10 cellular contexts compared by ENCODE assay signal in genomic region chr18:9017900-9018217, GRCh38.
DNase-seq lines count a peak whose midpoint lies in the region; ATAC-seq and TF ChIP-seq lines count a peak whose summit lies in the region.
"Had no signal": no experiment of that assay in that cellular context is flagged by ENCODE, and none has a peak within 500 bp of the region (broad histone marks: within the 10 kb centered on the region; RNA-seq: fewer than 3 reads in every experiment).

No MANE protein-coding gene starts in this region.

- intact Hi-C loops in activated CD8-positive, alpha-beta T cell treated with anti-CD3 and anti-CD28 coated beads for 36 hours (cut with micrococcal nuclease) = no loop called here
- intact Hi-C loops in heart left ventricle (cut with DNase I) = no loop called here

- 44 to 68% (median 57%) methylated on average over 5 to 6 of the region's 6 CpGs for WGBS in heart left ventricle, 4 donors

- H3K36me3 Mint-ChIP-seq in activated T-cell treated with anti-CD3 and anti-CD28 coated beads, Interleukin-2, amount 50 U/mL, for 24 hours (ENCODE audit: low read depth) = no peaks in the 10 kb centered on the region
- H3K36me3 Mint-ChIP-seq in activated CD8-positive, alpha-beta T cell treated with anti-CD3 and anti-CD28 coated beads for 36 hours (ENCODE audit: low read depth) = no peaks in the 10 kb centered on the region
- H3K36me3 Mint-ChIP-seq in type B pancreatic cell (peaks cover 3% of the 10 kb centered on the region), WTC11 (peaks cover 8% of the 10 kb centered on the region)
- H3K36me3 Mint-ChIP-seq: brain had no signal

- H3K4me3 ChIP-seq in heart left ventricle = peak overlapping the region in 1 of 12 donors; percentile 48

- H3K4me1 Mint-ChIP-seq in activated T-cell treated with anti-CD3 and anti-CD28 coated beads, Interleukin-2, amount 50 U/mL, for 24 hours (ENCODE audit: low read depth) = peaks cover 16% of the 10 kb centered on the region
- H3K4me1 Mint-ChIP-seq in activated CD8-positive, alpha-beta T cell treated with anti-CD3 and anti-CD28 coated beads for 36 hours (ENCODE audit: low read depth) = peaks cover 13% of the 10 kb centered on the region
- H3K4me1 Mint-ChIP-seq in type B pancreatic cell (ENCODE audit: unreplicated experiment) (peaks cover 6% of the 10 kb centered on the region), WTC11 (peaks cover 23% of the 10 kb centered on the region)

- no peaks in the 10 kb centered on the region for H3K27me3 Mint-ChIP-seq in activated T-cell treated with anti-CD3 and anti-CD28 coated beads, Interleukin-2, amount 50 U/mL, for 24 hours
- H3K27me3 Mint-ChIP-seq in activated CD8-positive, alpha-beta T cell treated with anti-CD3 and anti-CD28 coated beads for 36 hours = peaks cover 2% of the 10 kb centered on the region
- H3K27me3 Mint-ChIP-seq in type B pancreatic cell (no peaks in the 10 kb centered on the region), WTC11 (ENCODE audit: low read depth) (no peaks in the 10 kb centered on the region; the same call in 1 of the 2 replicates)

- peak overlapping the region; percentile 72 for H3K4me3 Mint-ChIP-seq in activated T-cell treated with anti-CD3 and anti-CD28 coated beads, Interleukin-2, amount 50 U/mL, for 24 hours
- H3K4me3 Mint-ChIP-seq in activated CD8-positive, alpha-beta T cell treated with anti-CD3 and anti-CD28 coated beads for 36 hours = peak overlapping the region; percentile 65
- H3K4me3 Mint-ChIP-seq in type B pancreatic cell (no peak overlapping the region), WTC11 (no peak overlapping the region)
- H3K4me3 Mint-ChIP-seq: brain had no signal

- no peak for TF ChIP-seq POLR2A in heart left ventricle (IDR thresholded peaks at IDR 0.05)

- peak overlapping the region; percentile 95 for H3K27ac Mint-ChIP-seq in activated T-cell treated with anti-CD3 and anti-CD28 coated beads, Interleukin-2, amount 50 U/mL, for 24 hours
- peak overlapping the region; percentile 81 for H3K27ac Mint-ChIP-seq in activated CD8-positive, alpha-beta T cell treated with anti-CD3 and anti-CD28 coated beads for 36 hours
- H3K27ac Mint-ChIP-seq in type B pancreatic cell (peak overlapping the region; percentile 56), WTC11 (no peak overlapping the region)

- no peaks in the 10 kb centered on the region for H3K36me3 ChIP-seq in heart left ventricle

- POLR2A ChIA-PET in activated CD8-positive, alpha-beta T cell treated with anti-CD3 and anti-CD28 coated beads for 36 hours (lab: Charles Lee) = no interaction called here
- POLR2A ChIA-PET in WTC11 (lab: Charles Lee) = no interaction called here

- CTCF ChIA-PET in activated CD8-positive, alpha-beta T cell treated with anti-CD3 and anti-CD28 coated beads for 36 hours (lab: Charles Lee) = no interaction called here
- CTCF ChIA-PET in WTC11 (lab: Charles Lee) = interaction anchor here (0.5 kb wide), 1 partner anchor 398 kb away, joined by 3 read pairs; no protein-coding TSS in a partner anchor

- no peak for DNase-seq in activated T-cell treated with anti-CD3 and anti-CD28 coated beads, Interleukin-2, amount 50 U/mL, for 24 hours
- DNase-seq in activated T-cell treated with anti-CD3 and anti-CD28 coated beads for 4 hours (no peak), heart left ventricle (no peak), type B pancreatic cell (ENCODE audit: extremely low spot score, unreplicated experiment) (no peak), COLO829 (ENCODE audit: low spot score) (no peak), WTC11 (ENCODE audit: low spot score) (no peak)
- DNase-seq in activated CD8-positive, alpha-beta T cell treated with anti-CD3 and anti-CD28 coated beads for 36 hours = no peak
- DNase-seq: stimulated activated naive CD4-positive, alpha-beta T cell treated with Interleukin-2 at 50 U/mL for 16 hours had no signal

- peaks cover 0 to 27% (median 11%) of the 10 kb centered on the region in 12 donors for H3K4me1 ChIP-seq in heart left ventricle

- ATAC-seq in activated CD8-positive, alpha-beta T cell treated with anti-CD3 and anti-CD28 coated beads for 36 hours = no peak
- ATAC-seq in heart left ventricle (peak in 3 of 4 donors; percentile 28 to 31 (median 30)), WTC11 (no peak), GM21515 (IDR thresholded peaks at IDR 0.05; ENCODE audit: unreplicated experiment) (no peak)

- no peak for TF ChIP-seq CTCF in activated CD8-positive, alpha-beta T cell treated with anti-CD3 and anti-CD28 coated beads for 36 hours (IDR thresholded peaks at IDR 0.05)
- TF ChIP-seq CTCF in heart left ventricle (IDR thresholded peaks at IDR 0.05) = no peak
- TF ChIP-seq CTCF in type B pancreatic cell (conservative IDR thresholded peaks at IDR 0.05) = no peak
- no peak for TF ChIP-seq CTCF in WTC11 (IDR thresholded peaks at IDR 0.05)

- no peaks in the 10 kb centered on the region for H3K27me3 ChIP-seq in heart left ventricle

- H3K9me3 Mint-ChIP-seq in activated T-cell treated with anti-CD3 and anti-CD28 coated beads, Interleukin-2, amount 50 U/mL, for 24 hours = no peaks in the 10 kb centered on the region
- no peaks in the 10 kb centered on the region for H3K9me3 Mint-ChIP-seq in activated CD8-positive, alpha-beta T cell treated with anti-CD3 and anti-CD28 coated beads for 36 hours
- H3K9me3 Mint-ChIP-seq in type B pancreatic cell (peaks cover 5% of the 10 kb centered on the region), WTC11 (peaks cover 21% of the 10 kb centered on the region)

- H3K27ac ChIP-seq in heart left ventricle = peak overlapping the region in 6 of 12 donors; percentile 54 to 79 (median 72)

- peaks cover 0 to 10% (median 0%) of the 10 kb centered on the region in 12 donors for H3K9me3 ChIP-seq in heart left ventricle

TF ChIP-seq in WTC11, 78 proteins besides CTCF, POLR2A, EP300 and RAD21:
- TF ChIP-seq FOXP1 (CRISPR knock-in tag; IDR thresholded peaks at IDR 0.05; ENCODE audit: borderline replicate concordance) (no peak), NFYB (CRISPR knock-in tag; conservative IDR thresholded peaks at IDR 0.05; ENCODE audit: low read depth) (no peak), RORB (CRISPR knock-in tag; IDR thresholded peaks at IDR 0.05) (no peak), ZNF121 (CRISPR knock-in tag; IDR thresholded peaks at IDR 0.05) (no peak), TEAD1 (CRISPR knock-in tag; IDR thresholded peaks at IDR 0.05) (no peak), E2F4 (CRISPR knock-in tag; IDR thresholded peaks at IDR 0.05; ENCODE audit: borderline replicate concordance, low read depth) (no peak), MAX (CRISPR knock-in tag; IDR thresholded peaks at IDR 0.05) (no peak), ZNF263 (CRISPR knock-in tag; IDR thresholded peaks at IDR 0.05; ENCODE audit: low read depth) (no peak), ELF4 (CRISPR knock-in tag; IDR thresholded peaks at IDR 0.05; ENCODE audit: low read depth) (no peak), ZNF317 (CRISPR knock-in tag; IDR thresholded peaks at IDR 0.05; ENCODE audit: borderline replicate concordance, low read depth) (no peak), ATF6 (CRISPR knock-in tag; IDR thresholded peaks at IDR 0.05) (no peak)

Comparison
In these comparisons a context has a peak if more than half of its experiments do, and no peak if none do; other contexts are left out.
1. H3K4me3 Mint-ChIP-seq: peak in activated T-cell treated with anti-CD3 and anti-CD28 coated beads, Interleukin-2, amount 50 U/mL, for 24 hours (single experiment) and activated CD8-positive, alpha-beta T cell treated with anti-CD3 and anti-CD28 coated beads for 36 hours (single experiment); none in type B pancreatic cell (single experiment) and WTC11 (single experiment).
2. ATAC-seq: peak in heart left ventricle (3 of 4); none in activated CD8-positive, alpha-beta T cell treated with anti-CD3 and anti-CD28 coated beads for 36 hours (single experiment), WTC11 (single experiment) and GM21515 (single experiment).